29 cellular contexts compared by ENCODE assay signal in genomic region chr3:42871592-42872196, GRCh38. TPM values are rescaled to one million over a fixed set of nuclear protein-coding genes. Genes with fewer than 3 reads are reported as not detected.
DNase-seq lines count a peak whose midpoint lies in the region; ATAC-seq, FAIRE-seq and TF ChIP-seq lines count a peak whose summit lies in the region.
"Had no signal": no experiment of that assay in that cellular context is flagged by ENCODE, and none has a peak within 500 bp of the region (broad histone marks: within the 10 kb centered on the region; RNA-seq: fewer than 3 reads in every experiment).

No MANE protein-coding gene starts in this region.

- H2BK5ac ChIP-seq in H1 (ENCODE audit: low read depth, low read length) = no peak overlapping the region

- H2BK15ac ChIP-seq in H1 (ENCODE audit: low read length) = no peak overlapping the region

- no peak overlapping the region for H2BK120ac ChIP-seq in H1 (replicated peaks; ENCODE audit: low read depth, low read length)

- no peak overlapping the region for H3K9ac ChIP-seq in H1 (replicated peaks in 1 of 4; ENCODE audit: extremely low read depth in 1 of 4, low read depth in 3 of 4, low read length in 3 of 4)
- H3K9ac ChIP-seq: neural progenitor cell had no signal

- H3K23ac ChIP-seq in H1 (ENCODE audit: insufficient read length) = no peak overlapping the region

- no peak overlapping the region for H3K56ac ChIP-seq in H1 (replicated peaks; ENCODE audit: insufficient read length, low read depth, low read length)

- no peak overlapping the region for H4K5ac ChIP-seq in H1 (ENCODE audit: insufficient read length, low read depth, low read length)

- CTCF ChIA-PET in H1 (lab: Charles Lee; ENCODE audit: partially characterized antibody) = interaction anchor here (1.0 to 1.8 kb wide), 3 partner anchors 20 to 51 kb away, joined by 3 to 6 read pairs (median 3); no protein-coding TSS in a partner anchor

- H3K36me3 ChIP-seq in H1 (ENCODE audit: control insufficient read depth in 2 of 4, insufficient read depth in 4 of 4, low read length in 3 of 4) (no peaks in the 10 kb centered on the region), right atrium auricular region (no peaks in the 10 kb centered on the region)
- H3K36me3 ChIP-seq: left lung, neural progenitor cell, suprapubic skin, uterus had no signal

- H4K91ac ChIP-seq in H1 (replicated peaks; ENCODE audit: insufficient read length, low read length) = no peak overlapping the region

- H3K18ac ChIP-seq in H1 (ENCODE audit: extremely low read depth, low read length) = no peak overlapping the region

- H3K27ac ChIP-seq in H1 (ENCODE audit: low read depth, low read length) (no peak overlapping the region), right atrium auricular region (peak overlapping the region; percentile 35 to 50)
- H3K27ac ChIP-seq: left lung, neural progenitor cell, skin epidermis, suprapubic skin, uterus had no signal

- H3K4me3 ChIP-seq in H1 (ENCODE audit: extremely low read depth in 1 of 4, insufficient read depth in 2 of 4, low read depth in 3 of 4, low read length in 4 of 4) (no peak overlapping the region), right atrium auricular region (no peak overlapping the region)
- H3K4me3 ChIP-seq: left lung, neural progenitor cell, skin epidermis, suprapubic skin, uterus had no signal

- no peak overlapping the region for H2AK5ac ChIP-seq in H1 (ENCODE audit: low read depth, low read length)

- POLR2A ChIA-PET in H1 (lab: Charles Lee; ENCODE audit: partially characterized antibody) = no interaction called here

- H2BK20ac ChIP-seq in H1 (ENCODE audit: low read length) = no peak overlapping the region

- H3K4me2 ChIP-seq in H1 (ENCODE audit: insufficient read depth in 1 of 2, low read depth in 2 of 2, low read length in 2 of 2) = no peak overlapping the region
- H3K4me2 ChIP-seq: neural progenitor cell had no signal

- H2AFZ ChIP-seq in H1 (ENCODE audit: low read length) = no peak overlapping the region
- H2AFZ ChIP-seq: neural progenitor cell had no signal

- no peak for TF ChIP-seq RAD21 in H1 (IDR thresholded peaks at IDR 0.05 in 1 of 2, conservative IDR thresholded peaks at IDR 0.05 in 1 of 2; ENCODE audit: low read depth in 2 of 2, low read length in 2 of 2)

- H3K23me2 ChIP-seq in H1 (ENCODE audit: low read depth, low read length) = no peaks in the 10 kb centered on the region; the same call in 1 of the 2 replicates

- H3K4ac ChIP-seq in H1 (replicated peaks; ENCODE audit: insufficient read length, low read depth, low read length) = no peak overlapping the region

- H4K8ac ChIP-seq in H1 (ENCODE audit: extremely low read depth, insufficient read depth, low read length) = 0 out of 2 replicates have a peak overlapping the region, but pooled peaks have one; percentile 7

- no peak for TF ChIP-seq EP300 in H1 (IDR thresholded peaks at IDR 0.05; ENCODE audit: borderline replicate concordance in 1 of 2, low read depth in 2 of 2, low read length in 2 of 2)

- no peak for TF ChIP-seq CTCF in H1 (IDR thresholded peaks at IDR 0.05; ENCODE audit: control extremely low read depth in 1 of 3, insufficient read depth in 1 of 3, low read depth in 1 of 3, low read length in 3 of 3)
- TF ChIP-seq CTCF in right atrium auricular region (IDR thresholded peaks at IDR 0.05) = no peak

- H2BK12ac ChIP-seq in H1 (ENCODE audit: low read depth, low read length) = no peak overlapping the region

- FAIRE-seq in H1 (lab: Jason Lieb, UNC) (no peak), urothelium cell line (lab: Jason Lieb, UNC) (no peak)

- no peaks in the 10 kb centered on the region for H3K79me2 ChIP-seq in H1 (ENCODE audit: control insufficient read depth in 1 of 2, insufficient read depth in 2 of 2, low read length in 2 of 2)

- H3K79me1 ChIP-seq in H1 (ENCODE audit: low read depth, low read length) = no peaks in the 10 kb centered on the region

- H3K4me1 ChIP-seq in H1 (replicated peaks in 1 of 4; ENCODE audit: control insufficient read depth in 3 of 4, insufficient read depth in 4 of 4, low read length in 3 of 4) = no peaks in the 10 kb centered on the region
- peaks cover 0 to 20% of the 10 kb centered on the region in 2 donors for H3K4me1 ChIP-seq in right atrium auricular region
- H3K4me1 ChIP-seq: left lung, neural progenitor cell, uterus had no signal

- ATAC-seq in HG03460 (IDR thresholded peaks at IDR 0.05; ENCODE audit: unreplicated experiment) = no peak
- ATAC-seq: left lung; stimulated activated effector memory CD8-positive, alpha-beta T cell treated with anti-CD3 and anti-CD28 coated beads, Interleukin-12 subunit alpha, Interleukin-12 subunit beta, amount 100 ng/mL, for 72 hours had no signal

- H3K9me3 ChIP-seq in H1 (ENCODE audit: insufficient read depth in 2 of 2, low read depth in 1 of 2, low read length in 1 of 2) = no peaks in the 10 kb centered on the region
- H3K9me3 ChIP-seq in right atrium auricular region = no peaks in the 10 kb centered on the region
- H3K9me3 ChIP-seq: left lung, suprapubic skin, uterus had no signal

- peaks cover 0 to 2% (median under 1%) of the 10 kb centered on the region in 4 experiments; a peak in 2 of 7 replicates for H3K27me3 ChIP-seq in H1 (replicated peaks in 1 of 4; ENCODE audit: control insufficient read depth in 3 of 4, extremely low read depth in 1 of 4, insufficient read depth in 3 of 4, low read length in 3 of 4)
- H3K27me3 ChIP-seq in right atrium auricular region = no peaks in the 10 kb centered on the region
- H3K27me3 ChIP-seq: left lung, neural progenitor cell, suprapubic skin, uterus had no signal

- DNase-seq in Ammon's horn (ENCODE audit: low spot score) (peak; percentile 49), NCI-H2029 treated with DMSO at 0.1 percent for 48 hours (lab: John Stamatoyannopoulos, UW) (peak; percentile 57), H1 (ENCODE audit: low read depth in 1 of 2, low spot score in 2 of 2) (no peak), right atrium auricular region (ENCODE audit: low spot score) (no peak), urothelium cell line (ENCODE audit: low spot score) (no peak), NCI-H1048 (lab: John Stamatoyannopoulos, UW) (no peak), germinal center (ENCODE audit: low spot score) (no peak)
- DNase-seq: activated CD4-positive, alpha-beta T cell treated with anti-CD3 and anti-CD28 coated beads for 48 hours; activated CD8-positive, alpha-beta memory T cell treated with anti-CD3 and anti-CD28 coated beads, Interleukin-2, amount 50 U/mL, for 4 hours; activated naive CD8-positive, alpha-beta T cell treated with anti-CD3 and anti-CD28 coated beads for 36 hours; C1 segment of cervical spinal cord; Calu3; H7; KBM-7; left lung; NCI-H1694; NCI-H82; SHP77; stimulated activated CD4-positive, alpha-beta T cell treated with anti-CD3 and anti-CD28 coated beads, Interleukin-2, amount 100 ng/mL, for 24 hours; T-helper 1 cell; uterus had no signal

- no peaks in the 10 kb centered on the region for H4K20me1 ChIP-seq in H1 (replicated peaks in 1 of 2; ENCODE audit: control insufficient read depth in 1 of 2, insufficient read depth in 2 of 2, low read length in 2 of 2)

- no peak overlapping the region for H3K14ac ChIP-seq in H1 (ENCODE audit: insufficient read length)

- no peak for TF ChIP-seq POLR2A in H1 (IDR thresholded peaks at IDR 0.05; ENCODE audit: control extremely low read depth in 1 of 2, low read depth in 2 of 2, low read length in 2 of 2)

- WGBS in H1 (ENCODE audit: extremely low coverage in 1 of 2, insufficient coverage in 1 of 2, insufficient read length in 1 of 2, insufficient replicate concordance in 2 of 2, low coverage in 1 of 2, low lambda C conversion rate in 2 of 2, missing lambda C conversion rate in 1 of 2), 2 experiments = 84% methylated on average over 5 of the region's 5 CpGs; no CpG with 5 or more reads in 1 of the 2 experiments

TF ChIP-seq in H1, 55 proteins besides CTCF, POLR2A, EP300 and RAD21:
- no peak for TF ChIP-seq MAFK (IDR thresholded peaks at IDR 0.05; ENCODE audit: low read depth, low read length)
- TF ChIP-seq NRF1 (IDR thresholded peaks at IDR 0.05; ENCODE audit: low read depth, low read length) = no peak
- no peak for TF ChIP-seq RBBP5 (IDR thresholded peaks at IDR 0.05; ENCODE audit: borderline replicate concordance, low read depth, low read length)
- no peak for TF ChIP-seq HDAC2 (IDR thresholded peaks at IDR 0.05; ENCODE audit: borderline replicate concordance in 1 of 2, low read depth in 2 of 2, low read length in 2 of 2)

RNA-seq across cellular contexts. Expression of gene CYP8B1, which starts 4.0 kb away (rescaled TPM):
- not detected in 2 replicates for total RNA-seq in H1 (2021; fragmentation: NEBNext Ultra II Directional; extraction: Animal tissue kit (Norgen Biotek cat#: 25700))
- polyA plus RNA-seq in H1 (2011; rRNA removed) = not detected in 2 replicates
- polyA plus RNA-seq in H1 (2011; cell fraction: cytosol; rRNA removed) = not detected
- polyA plus RNA-seq in H1 (2011; cell fraction: nucleus; rRNA removed) = not detected
- not detected in 4 replicates for polyA plus RNA-seq in H1 (2012, experiment 1 of 2)
- not detected for polyA plus RNA-seq in H1 (2012, experiment 2 of 2)
- not detected for polyA plus RNA-seq in H1 (2013, experiment 1 of 2)
- polyA plus RNA-seq in H1 (2013, experiment 2 of 2) = not detected
- not detected in 2 replicates for polyA minus RNA-seq in H1 (2011; rRNA and poly(A)+ RNA removed)
- polyA minus RNA-seq in H1 (2011; cell fraction: cytosol; rRNA and poly(A)+ RNA removed) = not detected
- not detected for polyA minus RNA-seq in H1 (2011; cell fraction: nucleus; rRNA and poly(A)+ RNA removed)
- not detected for total RNA-seq in right atrium auricular region
- total RNA-seq: A673; activated naive CD8-positive, alpha-beta T cell treated with anti-CD3 and anti-CD28 coated beads for 36 hours; Calu3; fibroblast of lung; H7; left lung; progenitor cell of endocrine pancreas; suprapubic skin; uterus had no signal
- polyA plus RNA-seq: fibroblast of lung had no signal

RNA-seq across cellular contexts. Expression of gene ZNF662, which starts 34.2 kb away (rescaled TPM):
- total RNA-seq in H1 (2021; fragmentation: NEBNext Ultra II Directional; extraction: Animal tissue kit (Norgen Biotek cat#: 25700)) = not detected in 2 replicates
- polyA plus RNA-seq in H1 (2011; rRNA removed) = 0.03 TPM in 1 of 2 replicates, not detected in the other
- polyA plus RNA-seq in H1 (2011; cell fraction: cytosol; rRNA removed) = 0.12 TPM
- polyA plus RNA-seq in H1 (2011; cell fraction: nucleus; rRNA removed) = 0.09 TPM
- polyA plus RNA-seq in H1 (2012, experiment 1 of 2) = 0.05 to 0.24 TPM in 2 of 4 replicates, not detected in the others
- not detected for polyA plus RNA-seq in H1 (2012, experiment 2 of 2)
- polyA plus RNA-seq in H1 (2013, experiment 1 of 2) = 0.34 TPM
- polyA plus RNA-seq in H1 (2013, experiment 2 of 2) = 0.11 TPM
- 0.12 TPM in 1 of 2 replicates, not detected in the other for polyA minus RNA-seq in H1 (2011; rRNA and poly(A)+ RNA removed)
- polyA minus RNA-seq in H1 (2011; cell fraction: cytosol; rRNA and poly(A)+ RNA removed) = not detected
- not detected for polyA minus RNA-seq in H1 (2011; cell fraction: nucleus; rRNA and poly(A)+ RNA removed)
- total RNA-seq in right atrium auricular region = 1 to 10 TPM; 1.7 to 2.7 TPM
- total RNA-seq: A673, H7 had no signal

Comparison
In these comparisons a context has a peak if more than half of its experiments do, and no peak if none do; other contexts are left out.
1. DNase-seq: peak in Ammon's horn (single experiment) and NCI-H2029 treated with DMSO at 0.1 percent for 48 hours (single experiment); none in H1 (0 of 2), right atrium auricular region (single experiment), urothelium cell line (single experiment), NCI-H1048 (single experiment) and germinal center (single experiment).